ENCODE assay signal across 9 cellular contexts in the genomic region with DNA sequence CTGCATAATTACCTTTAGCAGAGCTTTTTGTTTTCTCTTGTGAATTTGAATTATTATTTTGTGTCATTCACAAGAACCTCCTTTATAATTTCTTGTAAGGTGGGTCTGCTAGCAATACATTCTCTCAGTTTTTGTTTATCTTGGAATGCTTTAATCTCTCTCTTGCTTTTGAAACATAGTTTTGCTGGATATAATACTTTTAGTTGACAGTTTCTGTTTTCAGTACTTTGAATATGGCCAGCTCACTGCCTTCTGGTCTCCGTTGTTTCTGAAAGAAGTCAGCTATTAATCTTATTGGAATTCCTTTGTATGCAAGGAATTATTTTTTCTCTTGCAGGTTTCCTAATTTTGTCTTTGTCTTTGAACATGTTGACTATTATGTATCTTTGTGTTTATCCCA.
"Had no signal": no experiment of that assay in that cellular context is flagged by ENCODE, and none has a peak within 500 bp of the region (broad histone marks: within the 10 kb centered on the region; RNA-seq: fewer than 3 reads in every experiment).

No MANE protein-coding gene starts in this region.

- H3K27ac Mint-ChIP-seq: GM23338, H9, HFFc6 had no signal

- H3K9ac ChIP-seq: GM23248 had no signal

- ATAC-seq: GM23338, HCT116 had no signal

- H3K27ac ChIP-seq: GM23248 had no signal

- H3K36me3 ChIP-seq: HAP-1 had no signal

- H3K4me1 Mint-ChIP-seq: GM23338 had no signal

- H3K4me3 Mint-ChIP-seq: GM23338, H9, HFFc6 had no signal

- H3K4me3 ChIP-seq: GM23248, GM23338, HAP-1 had no signal

- H3K4me1 ChIP-seq: HAP-1 had no signal

- DNase-seq: GM23248, GOT3, H7, H9, HCEC 1CT, HFFc6 had no signal

- H3K9me3 ChIP-seq: HAP-1 had no signal
